ENCODE assay signal across 3 cellular contexts in genomic region chr16:5073771-5074170, GRCh38. TPM values are rescaled to one million over a fixed set of nuclear protein-coding genes. Genes with fewer than 3 reads are reported as not detected.
"Had no signal": no experiment of that assay in that cellular context is flagged by ENCODE, and none has a peak within 500 bp of the region (broad histone marks: within the 10 kb centered on the region; RNA-seq: fewer than 3 reads in every experiment).

No MANE protein-coding gene starts in this region.

RNA-seq across cellular contexts. Expression of gene C16orf89, which starts 8.0 kb away (rescaled TPM):
- total RNA-seq: LHCN-M2, PC-3, SJCRH30 had no signal
